In genomic region chr10:69801434-69802315, GRCh38 we compare ENCODE assay signal across 8 cellular contexts. TPM values are rescaled to one million over a fixed set of nuclear protein-coding genes. Genes with fewer than 3 reads are reported as not detected.
DNase-seq lines count a peak whose midpoint lies in the region; ATAC-seq and TF ChIP-seq lines count a peak whose summit lies in the region.
"Had no signal": no experiment of that assay in that cellular context is flagged by ENCODE, and none has a peak within 500 bp of the region (broad histone marks: within the 10 kb centered on the region; RNA-seq: fewer than 3 reads in every experiment).

TSS of gene COL13A1 (plus strand) at chr10:69801906. CDS start at chr10:69802424, 518 bp downstream.

- H3K9me3 ChIP-seq in duodenal mucosa (ENCODE audit: control insufficient read depth in 1 of 2, low read length in 2 of 2) = no peaks in the 10 kb centered on the region

- TF ChIP-seq CTCF in GM13977 (IDR thresholded peaks at IDR 0.05; ENCODE audit: extremely low read depth, insufficient read depth, missing control alignments) = no peak
- no peak for TF ChIP-seq CTCF in lower leg skin (IDR thresholded peaks at IDR 0.05)
- TF ChIP-seq CTCF in type B pancreatic cell (conservative IDR thresholded peaks at IDR 0.05) = peak; percentile 1

- H3K4me1 ChIP-seq in duodenal mucosa (ENCODE audit: control insufficient read depth in 1 of 2, insufficient read depth in 2 of 2, low read length in 2 of 2) = peaks cover 0 to 11% of the 10 kb centered on the region in 2 donors

- WGBS in lower leg skin, 2 donors = 1% methylated on average over 30 to 58 of the region's 58 CpGs

- peaks cover 20 to 28% of the 10 kb centered on the region in 2 donors for H3K27me3 ChIP-seq in duodenal mucosa (ENCODE audit: control insufficient read depth in 1 of 2, insufficient read depth in 2 of 2, low read length in 2 of 2)

- peak within 1 kb of the TSS; percentile 61 for H3K27ac Mint-ChIP-seq in type B pancreatic cell
- H3K27ac Mint-ChIP-seq: activated B cell treated with CpG ODN at 0.5 μM for 24 hours had no signal

- H3K27me3 Mint-ChIP-seq in type B pancreatic cell = peaks cover 67% of the 10 kb centered on the region

- DNase-seq in GM13977 (ENCODE audit: low spot score) (peak; percentile 42), NCI-H82 (lab: John Stamatoyannopoulos, UW) (peak; percentile 76), lower leg skin (ENCODE audit: low spot score in 2 of 2) (peak; percentile 25 to 89), type B pancreatic cell (ENCODE audit: extremely low spot score, unreplicated experiment) (peak; percentile 75), superior temporal gyrus (ENCODE audit: extremely low spot score) (no peak)
- DNase-seq: activated B cell treated with CpG ODN at 0.5 μM for 24 hours had no signal

- no peak for ATAC-seq in HG02885 (IDR thresholded peaks at IDR 0.05; ENCODE audit: poor library complexity, unreplicated experiment)

- in situ Hi-C loops in GM13977 (cut with MboI; ENCODE audit: low pct_unique_long_range_greater_than_20kb, low sequenced_read_pairs, unreplicated experiment) = no loop called here

- H3K9me3 Mint-ChIP-seq in type B pancreatic cell = peaks cover 2% of the 10 kb centered on the region
- H3K9me3 Mint-ChIP-seq: activated B cell treated with CpG ODN at 0.5 μM for 24 hours had no signal

- no peak within 1 kb of the TSS for H3K27ac ChIP-seq in duodenal mucosa (ENCODE audit: low read depth, low read length)

- no peaks in the 10 kb centered on the region for H3K36me3 ChIP-seq in duodenal mucosa (ENCODE audit: control insufficient read depth in 1 of 2, insufficient read depth in 2 of 2, low read length in 2 of 2)

- peak within 1 kb of the TSS; percentile 2 to 3 for H3K9ac ChIP-seq in duodenal mucosa (ENCODE audit: low read depth in 1 of 2, low read length in 2 of 2)

- H3K36me3 Mint-ChIP-seq in type B pancreatic cell = no peaks in the 10 kb centered on the region

- H3K4me3 ChIP-seq in duodenal mucosa (ENCODE audit: low read depth in 1 of 2, low read length in 2 of 2) = peak within 1 kb of the TSS; percentile 50 to 58
- H3K4me3 ChIP-seq in lower leg skin (ENCODE audit: low read depth, poor library complexity, severe bottlenecking) = peak within 1 kb of the TSS; percentile 24

- H3K4me1 Mint-ChIP-seq in type B pancreatic cell (ENCODE audit: unreplicated experiment) = peaks cover 51% of the 10 kb centered on the region

- intact Hi-C loops in lower leg skin (cut with DNase I; ENCODE audit: low total_unique reads) = loop anchor here (10.0 kb wide), 1 partner anchor 113 kb away; no protein-coding TSS in a partner anchor

- no peak for TF ChIP-seq POLR2A in lower leg skin (IDR thresholded peaks at IDR 0.05)

- peak within 1 kb of the TSS; percentile 91 for H3K4me3 Mint-ChIP-seq in type B pancreatic cell
- H3K4me3 Mint-ChIP-seq: activated B cell treated with CpG ODN at 0.5 μM for 24 hours had no signal

RNA-seq across cellular contexts. Expression of gene COL13A1, which starts in this region (rescaled TPM):
- 1 to 10 TPM in 3 of 4 donors, under 1 TPM in 1; 0.93 to 2.3 (median 1.3) TPM for total RNA-seq in lower leg skin
- 0.43 and 18.6 TPM in 2 replicates for total RNA-seq in type B pancreatic cell (ENCODE audit: low replicate concordance)
- total RNA-seq: activated B cell treated with CpG ODN at 0.5 μM for 24 hours had no signal
